Comparison of ENCODE assay signal across 1 cellular context in genomic region chr2:215751911-215752272, GRCh38.
TF ChIP-seq lines count a peak whose summit lies in the region.

No MANE protein-coding gene starts in this region.

TF ChIP-seq in SK-N-SH treated with all-trans-retinoic acid at 6 μM for 48 hours, 23 proteins besides CTCF, POLR2A, EP300 and RAD21 (continued from another document):
- TF ChIP-seq ISL1 (CRISPR knock-in tag; IDR thresholded peaks at IDR 0.05) (no peak), OSR1 (CRISPR knock-in tag; IDR thresholded peaks at IDR 0.05) (no peak), CSDC2 (CRISPR knock-in tag; IDR thresholded peaks at IDR 0.05) (no peak), CSRNP3 (CRISPR knock-in tag; IDR thresholded peaks at IDR 0.05) (no peak), GLIS3 (CRISPR knock-in tag; IDR thresholded peaks at IDR 0.05) (no peak), ZNF70 (CRISPR knock-in tag; IDR thresholded peaks at IDR 0.05) (no peak), TCF4 (CRISPR knock-in tag; IDR thresholded peaks at IDR 0.05; ENCODE audit: borderline replicate concordance) (no peak), ZFP3 (CRISPR knock-in tag; IDR thresholded peaks at IDR 0.05) (no peak)
